ENCODE assay signal across 1 cellular context in genomic region chr2:30695749-30696148, GRCh38.
TF ChIP-seq lines count a peak whose summit lies in the region.

No MANE protein-coding gene starts in this region.

TF ChIP-seq in IMR-90, 13 proteins besides CTCF, POLR2A, EP300 and RAD21 (continued from another document):
- TF ChIP-seq, protein P1, sequence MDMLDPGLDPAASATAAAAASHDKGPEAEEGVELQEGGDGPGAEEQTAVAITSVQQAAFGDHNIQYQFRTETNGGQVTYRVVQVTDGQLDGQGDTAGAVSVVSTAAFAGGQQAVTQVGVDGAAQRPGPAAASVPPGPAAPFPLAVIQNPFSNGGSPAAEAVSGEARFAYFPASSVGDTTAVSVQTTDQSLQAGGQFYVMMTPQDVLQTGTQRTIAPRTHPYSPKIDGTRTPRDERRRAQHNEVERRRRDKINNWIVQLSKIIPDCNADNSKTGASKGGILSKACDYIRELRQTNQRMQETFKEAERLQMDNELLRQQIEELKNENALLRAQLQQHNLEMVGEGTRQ (IDR thresholded peaks at IDR 0.05; ENCODE audit: low read depth, low read length), result no peak
- no peak for TF ChIP-seq FOS (IDR thresholded peaks at IDR 0.05; ENCODE audit: low read depth, low read length)
